In genomic region chr19:36136975-36137686, GRCh38 we compare ENCODE assay signal across 8 cellular contexts.
DNase-seq lines count a peak whose midpoint lies in the region; ATAC-seq and TF ChIP-seq lines count a peak whose summit lies in the region.

No MANE protein-coding gene starts in this region.

- DNase-seq in ELR (ENCODE audit: low read depth): peak; percentile 64
- peak; percentile 93 for DNase-seq in NCI-H345 treated with DMSO at 0.1 percent for 48 hours (lab: John Stamatoyannopoulos, UW; ENCODE audit: unreplicated experiment)
- no peak for DNase-seq in NCI-H82 (lab: John Stamatoyannopoulos, UW)
- DNase-seq in NCI-H1436 treated with DMSO at 0.1 percent for 48 hours (lab: John Stamatoyannopoulos, UW): no peak
- no peak for DNase-seq in stimulated activated CD4-positive, alpha-beta T cell treated with anti-CD3 and anti-CD28 coated beads, Interleukin-4, amount 100 ng/mL, for 1 hour

- H3K4me1 Mint-ChIP-seq in dendritic cell treated with granulocyte-macrophage colony-stimulating factor and Interleukin-4, amounts not matched to agents 40 ng/mL and 50 ng/mL, for 4 days (ENCODE audit: low read depth): peaks cover 38% of the 10 kb centered on the region
- H3K4me1 Mint-ChIP-seq in nephron: peaks cover 9% of the 10 kb centered on the region

- H3K27me3 Mint-ChIP-seq in dendritic cell treated with granulocyte-macrophage colony-stimulating factor and Interleukin-4, amounts not matched to agents 40 ng/mL and 50 ng/mL, for 4 days: peaks cover 6% of the 10 kb centered on the region
- H3K27me3 Mint-ChIP-seq in nephron (ENCODE audit: low read depth): peaks cover 5% of the 10 kb centered on the region

- H3K4me3 Mint-ChIP-seq in dendritic cell treated with granulocyte-macrophage colony-stimulating factor and Interleukin-4, amounts not matched to agents 40 ng/mL and 50 ng/mL, for 4 days: no peak overlapping the region
- H3K4me3 Mint-ChIP-seq in nephron: peak overlapping the region; percentile 15 to 50 (median 36)

- no peaks in the 10 kb centered on the region for H3K9me3 Mint-ChIP-seq in dendritic cell treated with granulocyte-macrophage colony-stimulating factor and Interleukin-4, amounts not matched to agents 40 ng/mL and 50 ng/mL, for 4 days
- H3K9me3 Mint-ChIP-seq in nephron: no peaks in the 10 kb centered on the region

- peak overlapping the region; percentile 42 for H3K27ac Mint-ChIP-seq in dendritic cell treated with granulocyte-macrophage colony-stimulating factor and Interleukin-4, amounts not matched to agents 40 ng/mL and 50 ng/mL, for 4 days
- H3K27ac Mint-ChIP-seq in nephron: peak overlapping the region; percentile 21 to 39 (median 28)

- TF ChIP-seq CTCF in nephron (IDR thresholded peaks at IDR 0.05; ENCODE audit: unreplicated experiment in 3 of 3): no peak

- ATAC-seq in HG03095 (IDR thresholded peaks at IDR 0.05; ENCODE audit: unreplicated experiment): no peak

- intact Hi-C loops in dendritic cell treated with granulocyte-macrophage colony-stimulating factor and Interleukin-4, amounts not matched to agents 40 ng/mL and 50 ng/mL, for 4 days (cut with micrococcal nuclease): no loop called here

- peaks cover 27% of the 10 kb centered on the region for H3K36me3 Mint-ChIP-seq in dendritic cell treated with granulocyte-macrophage colony-stimulating factor and Interleukin-4, amounts not matched to agents 40 ng/mL and 50 ng/mL, for 4 days (ENCODE audit: low read depth)
- H3K36me3 Mint-ChIP-seq in nephron (ENCODE audit: low read depth): peaks cover 12% of the 10 kb centered on the region

Comparison
In these comparisons a context has a peak if more than half of its experiments do, and no peak if none do; other contexts are left out.
1. DNase-seq: peak in ELR (single experiment) and NCI-H345 treated with DMSO at 0.1 percent for 48 hours (single experiment); none in NCI-H82 (single experiment), NCI-H1436 treated with DMSO at 0.1 percent for 48 hours (single experiment) and stimulated activated CD4-positive, alpha-beta T cell treated with anti-CD3 and anti-CD28 coated beads, Interleukin-4, amount 100 ng/mL, for 1 hour (single experiment).